22 cellular contexts compared by ENCODE assay signal in the genomic region with DNA sequence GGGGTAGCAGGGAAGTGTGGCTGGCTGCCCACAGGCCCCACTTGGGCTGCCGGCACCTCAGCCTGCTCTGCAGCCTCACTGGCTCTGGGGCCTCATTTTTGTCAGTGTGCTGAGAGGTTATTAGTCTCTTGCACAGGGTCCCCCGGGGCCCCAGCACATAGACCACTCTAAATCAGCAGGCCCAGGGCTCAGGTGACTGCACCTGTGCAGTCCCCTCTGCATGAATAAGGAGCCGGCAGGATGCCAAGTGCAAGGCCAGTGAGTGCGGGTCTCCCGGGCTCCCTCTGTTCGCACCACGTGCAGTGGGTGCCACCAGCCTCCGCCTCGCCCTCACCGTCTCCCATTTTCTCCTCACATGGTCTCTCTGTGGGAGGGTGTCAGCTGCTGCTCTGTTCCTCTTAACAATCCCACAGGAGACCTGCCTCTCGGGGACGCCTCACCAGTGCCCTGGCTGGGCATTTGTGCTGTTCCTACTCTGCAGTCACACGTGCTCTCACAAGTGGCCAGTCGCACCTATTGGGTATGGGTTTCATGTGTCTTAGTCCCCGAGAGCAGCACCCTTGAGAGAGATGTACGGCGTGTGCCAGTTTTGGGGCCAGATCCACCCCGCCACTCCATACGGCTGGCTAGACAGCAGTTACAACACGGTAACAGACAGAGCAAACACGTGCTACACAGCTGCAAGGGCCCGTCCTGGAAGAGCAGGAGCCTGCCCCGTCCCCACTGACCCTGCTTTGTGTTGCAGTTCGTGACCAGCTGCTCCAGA.
"Had no signal": no experiment of that assay in that cellular context is flagged by ENCODE, and none has a peak within 500 bp of the region (broad histone marks: within the 10 kb centered on the region; RNA-seq: fewer than 3 reads in every experiment).

No MANE protein-coding gene starts in this region.

- H3K9me3 Mint-ChIP-seq: activated CD8-positive, alpha-beta T cell treated with anti-CD3 and anti-CD28 coated beads for 36 hours; activated naive CD8-positive, alpha-beta T cell treated with anti-CD3 and anti-CD28 coated beads, Interleukin-2, amount 10 ng/mL, durations not matched to agents 7 days and 5 days; activated T-helper 2 cell treated with anti-CD3 and anti-CD28 coated beads, Interferon-gamma antibody, Interleukin-2, Interleukin-4, amounts not matched to agents 10 μg/mL and 5 μg/mL and 100 μg/mL, durations not matched to agents 14 hours and 24 hours and 36 hours; brain; endodermal cell; WTC11 had no signal

- H3K36me3 ChIP-seq: ovary had no signal

- H3K9me3 ChIP-seq: ovary, psoas muscle, thoracic aorta, upper lobe of left lung had no signal

- H3K27ac Mint-ChIP-seq: activated CD4-positive, alpha-beta T cell treated with anti-CD3 and anti-CD28 coated beads for 36 hours; activated CD8-positive, alpha-beta T cell treated with anti-CD3 and anti-CD28 coated beads for 36 hours; activated naive CD8-positive, alpha-beta T cell treated with anti-CD3 and anti-CD28 coated beads, Interleukin-2, amount 10 ng/mL, durations not matched to agents 7 days and 5 days; activated T-helper 2 cell treated with anti-CD3 and anti-CD28 coated beads, Interferon-gamma antibody, Interleukin-2, Interleukin-4, amounts not matched to agents 10 μg/mL and 5 μg/mL and 100 μg/mL, durations not matched to agents 14 hours and 24 hours and 36 hours; endodermal cell; naive thymus-derived CD4-positive, alpha-beta T cell; WTC11 had no signal

- H3K27me3 Mint-ChIP-seq: activated CD4-positive, alpha-beta T cell treated with anti-CD3 and anti-CD28 coated beads for 36 hours; activated CD8-positive, alpha-beta T cell treated with anti-CD3 and anti-CD28 coated beads for 36 hours; activated naive CD8-positive, alpha-beta T cell treated with anti-CD3 and anti-CD28 coated beads, Interleukin-2, amount 10 ng/mL, durations not matched to agents 7 days and 5 days; brain; naive thymus-derived CD4-positive, alpha-beta T cell had no signal

- ATAC-seq: activated CD4-positive, alpha-beta T cell treated with anti-CD3 and anti-CD28 coated beads for 36 hours; activated CD8-positive, alpha-beta T cell treated with anti-CD3 and anti-CD28 coated beads for 36 hours; foreskin keratinocyte; naive thymus-derived CD4-positive, alpha-beta T cell; psoas muscle; right cardiac atrium; WTC11 had no signal

- DNase-seq: activated CD4-positive, alpha-beta T cell treated with anti-CD3 and anti-CD28 coated beads for 36 hours; activated CD8-positive, alpha-beta T cell treated with anti-CD3 and anti-CD28 coated beads for 36 hours; activated naive CD4-positive, alpha-beta T cell treated with Interleukin-2 at 50 U/mL for 16 hours; activated naive CD8-positive, alpha-beta T cell treated with anti-CD3 and anti-CD28 coated beads, Interleukin-2, amount 10 ng/mL, durations not matched to agents 7 days and 5 days; activated T-cell treated with anti-CD3 and anti-CD28 coated beads, Interleukin-2, amount 50 U/mL, for 1 hour; endodermal cell; hypothalamus; kidney glomerular epithelial cell; mesendoderm; naive thymus-derived CD4-positive, alpha-beta T cell; ovary; small intestine; stimulated activated CD4-positive, alpha-beta T cell treated with anti-CD3 and anti-CD28 coated beads, Interleukin-4, amount 100 ng/mL, for 1 hour; upper lobe of left lung had no signal

- H3K4me1 ChIP-seq: foreskin keratinocyte, psoas muscle, upper lobe of left lung had no signal

- H3K36me3 Mint-ChIP-seq: activated naive CD8-positive, alpha-beta T cell treated with anti-CD3 and anti-CD28 coated beads, Interleukin-2, amount 10 ng/mL, durations not matched to agents 7 days and 5 days had no signal

- H3K27me3 ChIP-seq: foreskin keratinocyte, ovary, upper lobe of left lung had no signal

- H3K4me3 Mint-ChIP-seq: activated CD4-positive, alpha-beta T cell treated with anti-CD3 and anti-CD28 coated beads for 36 hours; activated CD8-positive, alpha-beta T cell treated with anti-CD3 and anti-CD28 coated beads for 36 hours; activated naive CD8-positive, alpha-beta T cell treated with anti-CD3 and anti-CD28 coated beads, Interleukin-2, amount 10 ng/mL, durations not matched to agents 7 days and 5 days; brain; endodermal cell; naive thymus-derived CD4-positive, alpha-beta T cell; WTC11 had no signal

- H3K27ac ChIP-seq: epithelial cell of prostate, foreskin keratinocyte, ovary, psoas muscle, thoracic aorta, upper lobe of left lung had no signal

- H3K4me1 Mint-ChIP-seq: activated CD4-positive, alpha-beta T cell treated with anti-CD3 and anti-CD28 coated beads for 36 hours; activated naive CD8-positive, alpha-beta T cell treated with anti-CD3 and anti-CD28 coated beads, Interleukin-2, amount 10 ng/mL, durations not matched to agents 7 days and 5 days; naive thymus-derived CD4-positive, alpha-beta T cell had no signal

- H3K4me3 ChIP-seq: ovary, psoas muscle, thoracic aorta, upper lobe of left lung had no signal
